In genomic region chr14:99479160-99479902, GRCh38 we compare ENCODE assay signal across 7 cellular contexts. TPM values are rescaled to one million over a fixed set of nuclear protein-coding genes. Genes with fewer than 3 reads are reported as not detected.
A peak's percentile ranks its signal among the peaks of the same experiment; 100 is the strongest.
DNase-seq lines count a peak whose midpoint lies in the region; ATAC-seq and TF ChIP-seq lines count a peak whose summit lies in the region.

No MANE protein-coding gene starts in this region.

- DNase-seq in HL-60 (ENCODE audit: low read depth in 1 of 2, low spot score in 1 of 2) = no peak
- DNase-seq in activated naive CD4-positive, alpha-beta T cell treated with anti-CD3 and anti-CD28 coated beads, Interleukin-2, amount 50 U/mL, for 72 hours (ENCODE audit: low spot score in 2 of 2) = no peak
- DNase-seq in immature natural killer cell = no peak
- DNase-seq in stimulated activated naive B cell treated with anti-CD40 and anti-IgM and Interleukin-4, amounts not matched to agents 10 μg/mL and 1 μg/mL and 100 μg/mL, for 72 hours = no peak
- no peak for DNase-seq in GDM1 (lab: John Stamatoyannopoulos, UW)
- no peak for DNase-seq in SIG-M5 treated with dmso at 0.1 percent for 504 hours (lab: John Stamatoyannopoulos, UW; ENCODE audit: unreplicated experiment)

- peak overlapping the region; percentile 73 to 93 for H3K27ac Mint-ChIP-seq in activated naive CD4-positive, alpha-beta T cell treated with anti-CD3 and anti-CD28 coated beads, Interleukin-2, amount 50 U/mL, for 72 hours
- H3K27ac Mint-ChIP-seq in immature natural killer cell = peak overlapping the region; percentile 83 to 94 (median 88)
- H3K27ac Mint-ChIP-seq in stimulated activated naive B cell treated with anti-CD40 and anti-IgM and Interleukin-4, amounts not matched to agents 10 μg/mL and 1 μg/mL and 100 μg/mL, for 72 hours = peak overlapping the region; percentile 97

- peaks cover 17% of the 10 kb centered on the region in 2 donors for H3K36me3 Mint-ChIP-seq in activated naive CD4-positive, alpha-beta T cell treated with anti-CD3 and anti-CD28 coated beads, Interleukin-2, amount 50 U/mL, for 72 hours
- no peaks in the 10 kb centered on the region for H3K36me3 Mint-ChIP-seq in immature natural killer cell
- peaks cover 0 to 7% of the 10 kb centered on the region in 2 donors for H3K36me3 Mint-ChIP-seq in stimulated activated naive B cell treated with anti-CD40 and anti-IgM and Interleukin-4, amounts not matched to agents 10 μg/mL and 1 μg/mL and 100 μg/mL, for 72 hours

- no peaks in the 10 kb centered on the region for H3K9me3 Mint-ChIP-seq in activated naive CD4-positive, alpha-beta T cell treated with anti-CD3 and anti-CD28 coated beads, Interleukin-2, amount 50 U/mL, for 72 hours
- H3K9me3 Mint-ChIP-seq in immature natural killer cell = no peaks in the 10 kb centered on the region
- H3K9me3 Mint-ChIP-seq in stimulated activated naive B cell treated with anti-CD40 and anti-IgM and Interleukin-4, amounts not matched to agents 10 μg/mL and 1 μg/mL and 100 μg/mL, for 72 hours = no peaks in the 10 kb centered on the region

- H3K27ac ChIP-seq in HL-60 (replicated peaks) = peak overlapping the region; percentile 33

- H3K4me1 Mint-ChIP-seq in immature natural killer cell = peaks cover 73 to 83% of the 10 kb centered on the region in 2 donors
- peaks cover 28 to 53% of the 10 kb centered on the region in 2 donors for H3K4me1 Mint-ChIP-seq in stimulated activated naive B cell treated with anti-CD40 and anti-IgM and Interleukin-4, amounts not matched to agents 10 μg/mL and 1 μg/mL and 100 μg/mL, for 72 hours

- H3K27me3 ChIP-seq in HL-60 (ENCODE audit: insufficient read depth, poor library complexity, severe bottlenecking) = no peaks in the 10 kb centered on the region

- H3K4me3 ChIP-seq in HL-60 (replicated peaks; ENCODE audit: insufficient read depth, low read length) = peak overlapping the region; percentile 69

- ATAC-seq in activated naive CD4-positive, alpha-beta T cell treated with anti-CD3 and anti-CD28 coated beads, Interleukin-2, amount 50 U/mL, for 72 hours = no peak
- no peak for ATAC-seq in stimulated activated naive B cell treated with anti-CD40 and anti-IgM and Interleukin-4, amounts not matched to agents 10 μg/mL and 1 μg/mL and 100 μg/mL, for 72 hours (replicated peaks)
- ATAC-seq in GM21381 (IDR thresholded peaks at IDR 0.05; ENCODE audit: unreplicated experiment) = no peak

- no peak for TF ChIP-seq CTCF in HL-60 (IDR thresholded peaks at IDR 0.05; ENCODE audit: insufficient read depth, low read length)

- H3K4me3 Mint-ChIP-seq in immature natural killer cell = peak overlapping the region; percentile 92 to 95 (median 93)
- H3K4me3 Mint-ChIP-seq in stimulated activated naive B cell treated with anti-CD40 and anti-IgM and Interleukin-4, amounts not matched to agents 10 μg/mL and 1 μg/mL and 100 μg/mL, for 72 hours = peak overlapping the region; percentile 92 to 100

- H3K27me3 Mint-ChIP-seq in immature natural killer cell (ENCODE audit: low read depth in 3 of 3) = peaks cover 6 to 17% (median 9%) of the 10 kb centered on the region in 3 donors
- no peaks in the 10 kb centered on the region for H3K27me3 Mint-ChIP-seq in stimulated activated naive B cell treated with anti-CD40 and anti-IgM and Interleukin-4, amounts not matched to agents 10 μg/mL and 1 μg/mL and 100 μg/mL, for 72 hours

RNA-seq across cellular contexts. Expression of gene SETD3, which starts 1.3 kb away (rescaled TPM):
- 10 to 100 TPM; 42.3 to 49.8 TPM for total RNA-seq in activated naive CD4-positive, alpha-beta T cell treated with anti-CD3 and anti-CD28 coated beads, Interleukin-2, amount 50 U/mL, for 72 hours
- 100 to 1,000 TPM in 1 of 3 donors, 10 to 100 TPM in 2; 60.8 to 112 (median 66.5) TPM for polyA plus RNA-seq in immature natural killer cell

RNA-seq across cellular contexts. Expression of gene CCNK, which starts 1.9 kb away (rescaled TPM):
- total RNA-seq in activated naive CD4-positive, alpha-beta T cell treated with anti-CD3 and anti-CD28 coated beads, Interleukin-2, amount 50 U/mL, for 72 hours = 10 to 100 TPM; 86.8 to 90.8 TPM
- 10 to 100 TPM in 2 of 3 donors, 1 to 10 TPM in 1; 5.8 to 32.9 (median 13.2) TPM for polyA plus RNA-seq in immature natural killer cell
